17 cellular contexts compared by ENCODE assay signal in genomic region chrX:114050075-114050796, GRCh38.
DNase-seq lines count a peak whose midpoint lies in the region; ATAC-seq and TF ChIP-seq lines count a peak whose summit lies in the region.
"Had no signal": no experiment of that assay in that cellular context is flagged by ENCODE, and none has a peak within 500 bp of the region (broad histone marks: within the 10 kb centered on the region; RNA-seq: fewer than 3 reads in every experiment).

No MANE protein-coding gene starts in this region.

- no peak overlapping the region for H4K91ac ChIP-seq in H9 (ENCODE audit: insufficient read length, low read depth, low read length)

- H3K23me2 ChIP-seq in H9 (ENCODE audit: insufficient read length, low read depth, low read length, poor library complexity, severe bottlenecking): peaks cover 5% of the 10 kb centered on the region

- H2AK5ac ChIP-seq in H9 (ENCODE audit: insufficient read length, low read length): no peak overlapping the region

- no peak for ATAC-seq in WTC11
- no peak for ATAC-seq in stimulated activated naive CD8-positive, alpha-beta T cell treated with anti-CD3 and anti-CD28 coated beads, Interleukin-15, amount 100 ng/mL, for 72 hours
- ATAC-seq: CD8-positive, alpha-beta T cell; GM12878; HCT116 had no signal

- H3K36me3 Mint-ChIP-seq in H9 (ENCODE audit: insufficient read depth in 1 of 3, low read depth in 3 of 3): peaks cover 22 to 46% (median 43%) of the 10 kb centered on the region in 3 experiments; a peak in 6 of 7 replicates
- peaks cover 17% of the 10 kb centered on the region for H3K36me3 Mint-ChIP-seq in WTC11
- H3K36me3 Mint-ChIP-seq in endodermal cell (ENCODE audit: low read depth): peaks cover 39% of the 10 kb centered on the region
- H3K36me3 Mint-ChIP-seq: CD8-positive, alpha-beta T cell had no signal

- H3K27me3 ChIP-seq in H9 (ENCODE audit: insufficient read depth, low read length) (no peaks in the 10 kb centered on the region), endodermal cell (ENCODE audit: control insufficient read depth, insufficient read depth, low read length, poor library complexity, severe bottlenecking) (no peaks in the 10 kb centered on the region)

- H4K20me1 ChIP-seq in H9 (ENCODE audit: control insufficient read depth, insufficient read depth, insufficient read length): no peaks in the 10 kb centered on the region
- H4K20me1 ChIP-seq: BLaER1 treated with 17β-estradiol and CSF1 and Interleukin-3, amounts not matched to agents 10 nM and 100 nM had no signal

- CTCF ChIA-PET in WTC11 (lab: Charles Lee): no interaction called here

- no peak overlapping the region for H2BK20ac ChIP-seq in H9 (ENCODE audit: low read depth, low read length, poor library complexity, severe bottlenecking)

- H3K9me3 ChIP-seq in H9 (ENCODE audit: control insufficient read depth, low read depth, low read length) (no peaks in the 10 kb centered on the region), endodermal cell (ENCODE audit: control insufficient read depth, low read length) (no peaks in the 10 kb centered on the region)
- H3K9me3 ChIP-seq: BLaER1 treated with 17β-estradiol and CSF1 and Interleukin-3, amounts not matched to agents 10 nM and 100 nM had no signal

- no peak overlapping the region for H3K14ac ChIP-seq in H9 (ENCODE audit: insufficient read depth, low read length)

- POLR2A ChIA-PET in WTC11 (lab: Charles Lee): no interaction called here

- no peaks in the 10 kb centered on the region for H3K79me1 ChIP-seq in H9 (ENCODE audit: insufficient read depth, low read depth, low read length, poor library complexity, severe bottlenecking)

- no peak for DNase-seq in H9
- no peak for DNase-seq in WTC11 (ENCODE audit: low spot score)
- peak; percentile 76 for DNase-seq in endodermal cell
- no peak for DNase-seq in stimulated activated naive CD8-positive, alpha-beta T cell treated with anti-CD3 and anti-CD28 coated beads, Interleukin-15, amount 100 ng/mL, for 72 hours
- DNase-seq in DMS 273 (lab: John Stamatoyannopoulos, UW; ENCODE audit: unreplicated experiment): no peak
- DNase-seq in SK-N-DZ (ENCODE audit: low spot score): no peak
- DNase-seq: Calu3; CD8-positive, alpha-beta T cell; DMS 273 treated with DMSO at 0.1 percent for 48 hours; DMS53; DND-41; EL; HFFc6 had no signal

- no peak overlapping the region for H3K9ac ChIP-seq in H9 (ENCODE audit: extremely low read depth, insufficient read length, low read length)
- no peak overlapping the region for H3K9ac ChIP-seq in endodermal cell (ENCODE audit: extremely low read depth, low read length, poor library complexity, severe bottlenecking)
- H3K9ac ChIP-seq: BLaER1 treated with 17β-estradiol and CSF1 and Interleukin-3, amounts not matched to agents 10 nM and 100 nM had no signal

- peak overlapping the region; percentile 44 for H3K27ac ChIP-seq in H9 (ENCODE audit: insufficient read length, low read depth, low read length)
- H3K27ac ChIP-seq in endodermal cell (ENCODE audit: low read depth, low read length): no peak overlapping the region
- H3K27ac ChIP-seq: BLaER1 treated with 17β-estradiol and CSF1 and Interleukin-3, amounts not matched to agents 10 nM and 100 nM had no signal

- no peak overlapping the region for H3K4ac ChIP-seq in H9 (ENCODE audit: low read depth, low read length)

- no peak overlapping the region for H2BK12ac ChIP-seq in H9 (ENCODE audit: insufficient read length, low read depth, low read length)

- H3K23ac ChIP-seq in H9 (ENCODE audit: insufficient read length, low read depth, low read length): no peak overlapping the region

- H3K27me3 Mint-ChIP-seq in H9 (ENCODE audit: low read depth) (no peaks in the 10 kb centered on the region), WTC11 (ENCODE audit: low read depth) (no peaks in the 10 kb centered on the region), endodermal cell (ENCODE audit: insufficient read depth) (no peaks in the 10 kb centered on the region)
- no peaks in the 10 kb centered on the region for H3K27me3 Mint-ChIP-seq in stimulated activated naive CD8-positive, alpha-beta T cell treated with anti-CD3 and anti-CD28 coated beads, Interleukin-15, amount 100 ng/mL, for 72 hours
- H3K27me3 Mint-ChIP-seq: B cell had no signal

- H3K4me2 ChIP-seq in H9 (ENCODE audit: insufficient read depth, insufficient read length, low read length): no peak overlapping the region
- H3K4me2 ChIP-seq: BLaER1 treated with 17β-estradiol and CSF1 and Interleukin-3, amounts not matched to agents 10 nM and 100 nM had no signal

- no peak overlapping the region for H2BK15ac ChIP-seq in H9 (ENCODE audit: low read depth, low read length)

- H3K9me3 Mint-ChIP-seq in H9: no peaks in the 10 kb centered on the region; a peak in 1 of 5 replicates
- peaks cover 3% of the 10 kb centered on the region; the same call in 1 of the 2 replicates for H3K9me3 Mint-ChIP-seq in WTC11
- H3K9me3 Mint-ChIP-seq in endodermal cell: peaks cover 5% of the 10 kb centered on the region
- H3K9me3 Mint-ChIP-seq in stimulated activated naive CD8-positive, alpha-beta T cell treated with anti-CD3 and anti-CD28 coated beads, Interleukin-15, amount 100 ng/mL, for 72 hours: no peaks in the 10 kb centered on the region
- H3K9me3 Mint-ChIP-seq: CD8-positive, alpha-beta T cell; HFFc6 had no signal

- H3T11ph ChIP-seq in H9 (ENCODE audit: low read length): no peak overlapping the region

- peaks cover 11% of the 10 kb centered on the region; the same call in 1 of the 2 replicates for H3K79me2 ChIP-seq in H9 (ENCODE audit: insufficient read depth, low read length)

- no peak overlapping the region for H2BK120ac ChIP-seq in H9 (ENCODE audit: low read depth, low read length, poor library complexity, severe bottlenecking)

- TF ChIP-seq CTCF in H9 (conservative IDR thresholded peaks at IDR 0.05): no peak
- no peak for TF ChIP-seq CTCF in WTC11 (IDR thresholded peaks at IDR 0.05)
- no peak for TF ChIP-seq CTCF in endodermal cell (conservative IDR thresholded peaks at IDR 0.05)

- H3K36me3 ChIP-seq in endodermal cell (ENCODE audit: control insufficient read depth, insufficient read depth, low read length): no peaks in the 10 kb centered on the region
- H3K36me3 ChIP-seq: BLaER1 treated with 17β-estradiol and CSF1 and Interleukin-3, amounts not matched to agents 10 nM and 100 nM had no signal

- H3K4me1 ChIP-seq in H9 (ENCODE audit: insufficient read depth, low read length) (peaks cover 4% of the 10 kb centered on the region; the same call in 1 of the 2 replicates), endodermal cell (ENCODE audit: control insufficient read depth, insufficient read depth, low read length) (no peaks in the 10 kb centered on the region)
- H3K4me1 ChIP-seq: BLaER1 treated with 17β-estradiol and CSF1 and Interleukin-3, amounts not matched to agents 10 nM and 100 nM had no signal

- no peak overlapping the region for H3K56ac ChIP-seq in H9 (ENCODE audit: insufficient read length, low read depth, low read length)

- H2BK5ac ChIP-seq in H9 (ENCODE audit: insufficient read length, low read length): no peak overlapping the region

- H3K27ac Mint-ChIP-seq in H9: peak overlapping the region; percentile 70 to 83 (median 79); a peak in 6 of 7 replicates
- H3K27ac Mint-ChIP-seq in WTC11: peak overlapping the region; percentile 65
- H3K27ac Mint-ChIP-seq in endodermal cell: peak overlapping the region; percentile 81
- H3K27ac Mint-ChIP-seq in stimulated activated naive CD8-positive, alpha-beta T cell treated with anti-CD3 and anti-CD28 coated beads, Interleukin-15, amount 100 ng/mL, for 72 hours: no peak overlapping the region
- H3K27ac Mint-ChIP-seq: B cell; CD8-positive, alpha-beta T cell; HFFc6 had no signal

- H2AFZ ChIP-seq in H9 (ENCODE audit: low read length): no peak overlapping the region

- peaks cover 58% of the 10 kb centered on the region in 2 experiments for H3K4me1 Mint-ChIP-seq in H9
- peaks cover 48% of the 10 kb centered on the region for H3K4me1 Mint-ChIP-seq in WTC11
- peaks cover 50% of the 10 kb centered on the region for H3K4me1 Mint-ChIP-seq in endodermal cell
- H3K4me1 Mint-ChIP-seq in stimulated activated naive CD8-positive, alpha-beta T cell treated with anti-CD3 and anti-CD28 coated beads, Interleukin-15, amount 100 ng/mL, for 72 hours: no peaks in the 10 kb centered on the region

- no peak overlapping the region for H4K8ac ChIP-seq in H9 (replicated peaks; ENCODE audit: insufficient read length, low read depth, low read length)

- H3K4me3 Mint-ChIP-seq in H9 (no peak overlapping the region; a peak in 1 of 5 replicates), WTC11 (no peak overlapping the region), endodermal cell (no peak overlapping the region)
- no peak overlapping the region for H3K4me3 Mint-ChIP-seq in stimulated activated naive CD8-positive, alpha-beta T cell treated with anti-CD3 and anti-CD28 coated beads, Interleukin-15, amount 100 ng/mL, for 72 hours
- H3K4me3 Mint-ChIP-seq: B cell; CD8-positive, alpha-beta T cell; HFFc6 had no signal

- no peak overlapping the region for H3K4me3 ChIP-seq in endodermal cell (ENCODE audit: low read length)
- H3K4me3 ChIP-seq: BLaER1 treated with 17β-estradiol and CSF1 and Interleukin-3, amounts not matched to agents 10 nM and 100 nM; GM12878 had no signal

- no CpG with 5 or more reads among the region's 7 CpGs for WGBS in H9 (ENCODE audit: extremely low coverage, insufficient read length, low lambda C conversion rate)
- WGBS in endodermal cell (ENCODE audit: insufficient coverage in 1 of 2, insufficient read length in 1 of 2), 2 experiments: 92 to 100% methylated on average over 1 to 7 of the region's 7 CpGs

- no peak overlapping the region for H4K5ac ChIP-seq in H9 (ENCODE audit: insufficient read length, low read depth, low read length)

- H3K18ac ChIP-seq in H9 (ENCODE audit: insufficient read length, low read depth, low read length): no peak overlapping the region

TF ChIP-seq in WTC11, 78 proteins besides CTCF, POLR2A, EP300 and RAD21 (continues in another document):
- TF ChIP-seq NR3C1 (CRISPR knock-in tag; conservative IDR thresholded peaks at IDR 0.05; ENCODE audit: low read depth) (no peak), ZNF671 (CRISPR knock-in tag; IDR thresholded peaks at IDR 0.05) (no peak), CREM (CRISPR knock-in tag; IDR thresholded peaks at IDR 0.05) (no peak), TEAD1 (CRISPR knock-in tag; IDR thresholded peaks at IDR 0.05) (no peak), RORB (CRISPR knock-in tag; IDR thresholded peaks at IDR 0.05) (no peak), ZNF232 (CRISPR knock-in tag; IDR thresholded peaks at IDR 0.05) (no peak), SOX15 (CRISPR knock-in tag; IDR thresholded peaks at IDR 0.05) (no peak)
- TF ChIP-seq, protein P1, sequence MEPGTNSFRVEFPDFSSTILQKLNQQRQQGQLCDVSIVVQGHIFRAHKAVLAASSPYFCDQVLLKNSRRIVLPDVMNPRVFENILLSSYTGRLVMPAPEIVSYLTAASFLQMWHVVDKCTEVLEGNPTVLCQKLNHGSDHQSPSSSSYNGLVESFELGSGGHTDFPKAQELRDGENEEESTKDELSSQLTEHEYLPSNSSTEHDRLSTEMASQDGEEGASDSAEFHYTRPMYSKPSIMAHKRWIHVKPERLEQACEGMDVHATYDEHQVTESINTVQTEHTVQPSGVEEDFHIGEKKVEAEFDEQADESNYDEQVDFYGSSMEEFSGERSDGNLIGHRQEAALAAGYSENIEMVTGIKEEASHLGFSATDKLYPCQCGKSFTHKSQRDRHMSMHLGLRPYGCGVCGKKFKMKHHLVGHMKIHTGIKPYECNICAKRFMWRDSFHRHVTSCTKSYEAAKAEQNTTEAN (CRISPR knock-in tag; IDR thresholded peaks at IDR 0.05): no peak

Comparison
In these comparisons a context has a peak if more than half of its experiments do, and no peak if none do; other contexts are left out.
1. H3K27ac Mint-ChIP-seq: peak in H9 (3 of 3), WTC11 (single experiment) and endodermal cell (single experiment); none in stimulated activated naive CD8-positive, alpha-beta T cell treated with anti-CD3 and anti-CD28 coated beads, Interleukin-15, amount 100 ng/mL, for 72 hours (0 of 2).